Comparison of ENCODE assay signal across 8 cellular contexts in the genomic region with DNA sequence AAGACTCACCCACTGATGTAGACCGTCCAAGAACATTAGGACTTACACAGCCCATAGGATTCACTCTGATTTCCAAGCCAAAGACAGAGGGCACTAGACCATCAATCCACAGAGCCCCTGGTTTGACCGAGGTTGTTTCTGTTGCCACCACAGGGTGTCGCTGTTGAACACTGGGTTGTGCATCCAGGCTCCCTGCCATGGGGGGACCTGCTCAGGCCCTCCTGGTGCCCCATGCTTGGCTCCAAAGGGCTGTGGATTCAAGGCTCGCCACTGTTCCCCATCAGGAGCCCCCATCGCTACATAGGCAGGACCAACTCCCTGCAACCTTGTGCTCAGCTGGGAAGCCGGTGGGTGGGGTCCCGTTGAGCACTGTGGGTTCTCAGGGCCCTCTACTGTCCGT.
DNase-seq lines count a peak whose midpoint lies in the region; ATAC-seq and TF ChIP-seq lines count a peak whose summit lies in the region.

No MANE protein-coding gene starts in this region.

- POLR2A ChIA-PET in Panc1 (lab: Charles Lee): no interaction called here

- no peaks in the 10 kb centered on the region for H3K36me3 Mint-ChIP-seq in type B pancreatic cell

- H3K27me3 Mint-ChIP-seq in type B pancreatic cell: peaks cover 10% of the 10 kb centered on the region

- intact Hi-C loops in Panc1 (cut with micrococcal nuclease; ENCODE audit: unreplicated experiment) (no loop called here), adrenal gland (cut with DNase I) (no loop called here)

- H3K4me3 Mint-ChIP-seq in type B pancreatic cell: no peak overlapping the region

- H3K4me1 Mint-ChIP-seq in type B pancreatic cell (ENCODE audit: unreplicated experiment): peaks cover 16% of the 10 kb centered on the region

- H3K27me3 ChIP-seq in Panc1 (ENCODE audit: control insufficient read depth, insufficient read depth, low read length): no peaks in the 10 kb centered on the region
- H3K27me3 ChIP-seq in adrenal gland: no peaks in the 10 kb centered on the region

- DNase-seq in stimulated activated CD4-positive, alpha-beta T cell treated with anti-CD3 and anti-CD28 coated beads, Interleukin-12 subunit alpha, Interleukin-12 subunit beta, amount 100 ng/mL, for 48 hours (ENCODE audit: low read depth in 2 of 3, low spot score in 1 of 3): peak in 2 of 3 donors; percentile 26 to 29
- no peak for DNase-seq in stimulated activated CD4-positive, alpha-beta T cell treated with anti-CD3 and anti-CD28 coated beads, Interleukin-4, amount 100 ng/mL, for 1 hour
- no peak for DNase-seq in Panc1 (ENCODE audit: low read depth, low spot score)
- DNase-seq in fibroblast of villous mesenchyme (ENCODE audit: low read depth): no peak
- DNase-seq in type B pancreatic cell (ENCODE audit: extremely low spot score, unreplicated experiment): no peak
- no peak for DNase-seq in NCI-H187 (lab: John Stamatoyannopoulos, UW)
- DNase-seq in adrenal gland: no peak
- DNase-seq in T-helper 9 cell: no peak

- no peak; the same call in 1 of the 2 replicates for TF ChIP-seq CTCF in Panc1 (IDR thresholded peaks at IDR 0.05)
- peak; percentile 26 for TF ChIP-seq CTCF in fibroblast of villous mesenchyme (IDR thresholded peaks at IDR 0.05; ENCODE audit: insufficient read depth, low read depth, low read length)
- peak; percentile 70 for TF ChIP-seq CTCF in type B pancreatic cell (conservative IDR thresholded peaks at IDR 0.05)
- peak in 3 of 6 experiments; percentile 6 to 22 (median 17) for TF ChIP-seq CTCF in adrenal gland (IDR thresholded peaks at IDR 0.05)

- no peaks in the 10 kb centered on the region; the same call in 1 of the 2 replicates for H3K9me3 ChIP-seq in Panc1 (ENCODE audit: control insufficient read depth, insufficient read depth, low read depth, low read length)
- no peaks in the 10 kb centered on the region for H3K9me3 ChIP-seq in adrenal gland (replicated peaks in 1 of 3)

- H3K36me3 ChIP-seq in Panc1 (ENCODE audit: control insufficient read depth, insufficient read depth, low read length) (no peaks in the 10 kb centered on the region), adrenal gland (replicated peaks in 1 of 2) (no peaks in the 10 kb centered on the region)

- H3K27ac Mint-ChIP-seq in type B pancreatic cell: no peak overlapping the region

- peak overlapping the region; percentile 40; the same call in 1 of the 2 replicates for H3K27ac ChIP-seq in Panc1 (ENCODE audit: low read length)
- H3K27ac ChIP-seq in adrenal gland: no peak overlapping the region

- no peaks in the 10 kb centered on the region for H3K9me3 Mint-ChIP-seq in type B pancreatic cell

- no peak for ATAC-seq in Panc1

- H3K4me3 ChIP-seq in Panc1 (ENCODE audit: low read depth in 2 of 2, low read length in 2 of 2) (no peak overlapping the region), fibroblast of villous mesenchyme (ENCODE audit: low read depth, low read length) (no peak overlapping the region), adrenal gland (no peak overlapping the region)

- WGBS in adrenal gland, 4 donors: 61 to 87% (median 67%) methylated on average over 1 to 8 of the region's 8 CpGs

- H3K4me1 ChIP-seq in Panc1 (ENCODE audit: control insufficient read depth, insufficient read depth, low read length) (peaks cover 15% of the 10 kb centered on the region), adrenal gland (replicated peaks in 1 of 2) (no peaks in the 10 kb centered on the region)

- TF ChIP-seq POLR2A in adrenal gland (IDR thresholded peaks at IDR 0.05): no peak

- CTCF ChIA-PET in Panc1 (lab: Charles Lee): interaction anchor here (0.7 kb wide), 2 partner anchors 22 to 906 kb away, joined by 3 read pairs; no protein-coding TSS in a partner anchor

- in situ Hi-C loops in Panc1 (cut with HindIII; ENCODE audit: low pct_unique_long_range_greater_than_20kb, low sequenced_read_pairs): loop anchor here (25.0 kb wide), 1 partner anchor 237 kb away; no protein-coding TSS in a partner anchor

- no TSS peak for BruUV-seq in Panc1 (replicated peaks; lab: Mats Ljungman, UMichigan)

Comparison
In these comparisons a context has a peak if more than half of its experiments do, and no peak if none do; other contexts are left out.
1. DNase-seq: peak in stimulated activated CD4-positive, alpha-beta T cell treated with anti-CD3 and anti-CD28 coated beads, Interleukin-12 subunit alpha, Interleukin-12 subunit beta, amount 100 ng/mL, for 48 hours (2 of 3); none in stimulated activated CD4-positive, alpha-beta T cell treated with anti-CD3 and anti-CD28 coated beads, Interleukin-4, amount 100 ng/mL, for 1 hour (single experiment), Panc1 (single experiment), fibroblast of villous mesenchyme (single experiment), type B pancreatic cell (single experiment), NCI-H187 (0 of 2), adrenal gland (0 of 7) and T-helper 9 cell (single experiment).